Comparison of ENCODE assay signal across 8 cellular contexts in the genomic region with DNA sequence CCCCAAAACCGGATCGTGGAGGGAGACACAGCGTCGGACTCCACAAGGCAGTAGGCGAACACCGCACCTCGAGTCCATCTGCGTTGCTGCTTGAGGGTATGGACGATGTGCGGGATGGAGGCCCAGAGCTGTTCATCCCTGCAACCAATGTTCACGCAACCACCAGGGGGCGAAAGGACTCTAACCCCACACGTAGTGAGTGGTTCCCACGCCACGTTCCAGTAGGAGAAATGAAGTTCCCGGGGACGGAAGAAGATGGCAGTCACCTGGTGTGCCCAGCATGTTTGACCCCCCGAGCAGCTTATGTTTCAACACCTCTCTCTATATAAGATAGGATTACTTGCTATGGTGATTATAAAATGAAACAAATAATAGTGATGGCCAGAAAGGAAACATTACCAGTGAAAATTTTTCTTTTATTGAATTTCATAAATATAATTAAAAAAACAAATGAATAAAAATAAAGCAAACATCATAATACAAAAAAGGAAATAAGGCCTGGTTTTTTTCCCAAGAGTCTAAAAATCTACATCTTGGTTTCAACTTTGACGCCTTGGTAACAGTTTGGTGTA.
DNase-seq lines count a peak whose midpoint lies in the region; ATAC-seq and TF ChIP-seq lines count a peak whose summit lies in the region.

No MANE protein-coding gene starts in this region.

- no peaks in the 10 kb centered on the region for H3K4me1 ChIP-seq in lower lobe of right lung

- DNase-seq in SIG-M5 treated with dmso at 0.1 percent for 504 hours (lab: John Stamatoyannopoulos, UW; ENCODE audit: unreplicated experiment): peak; percentile 25
- DNase-seq in SIG-M5 (lab: John Stamatoyannopoulos, UW): no peak
- peak; percentile 85 for DNase-seq in NCI-H2029 (lab: John Stamatoyannopoulos, UW)
- DNase-seq in activated CD4-positive, alpha-beta T cell treated with anti-CD3 and anti-CD28 coated beads for 4 hours: peak; percentile 23 to 28
- DNase-seq in ecto neural progenitor cell (ENCODE audit: low spot score): peak; percentile 81
- peak; percentile 83 for DNase-seq in lower lobe of right lung
- DNase-seq in stimulated activated CD8-positive, alpha-beta memory T cell treated with anti-CD3 and anti-CD28 coated beads, Interleukin-15, amount 100 ng/mL, for 48 hours (ENCODE audit: low read depth in 2 of 2): peak; percentile 7

- ATAC-seq in lower lobe of right lung (peak; percentile 84 to 90), GM21717 (IDR thresholded peaks at IDR 0.05; ENCODE audit: unreplicated experiment) (no peak)

- no peak overlapping the region for H3K27ac ChIP-seq in lower lobe of right lung

- H3K27me3 ChIP-seq in lower lobe of right lung (ENCODE audit: low read depth): no peaks in the 10 kb centered on the region

- peak; percentile 80 for TF ChIP-seq CTCF in lower lobe of right lung (IDR thresholded peaks at IDR 0.05)

- H3K9me3 ChIP-seq in lower lobe of right lung: no peaks in the 10 kb centered on the region

- H3K4me3 ChIP-seq in lower lobe of right lung: no peak overlapping the region

- H3K36me3 ChIP-seq in lower lobe of right lung: no peaks in the 10 kb centered on the region

- intact Hi-C loops in lower lobe of right lung (cut with DNase I): loop anchor here (5.0 kb wide), 1 partner anchor 456 kb away; no protein-coding TSS in a partner anchor
